ENCODE assay signal across 17 cellular contexts in genomic region chr7:80680159-80680903, GRCh38. TPM values are rescaled to one million over a fixed set of nuclear protein-coding genes. Genes with fewer than 3 reads are reported as not detected.
DNase-seq lines count a peak whose midpoint lies in the region; ATAC-seq, FAIRE-seq and TF ChIP-seq lines count a peak whose summit lies in the region.
"Had no signal": no experiment of that assay in that cellular context is flagged by ENCODE, and none has a peak within 500 bp of the region (broad histone marks: within the 10 kb centered on the region; RNA-seq: fewer than 3 reads in every experiment).

No MANE protein-coding gene starts in this region.

- H3K27me3 ChIP-seq in right lobe of liver (no peaks in the 10 kb centered on the region), HepG2 (ENCODE audit: control insufficient read depth in 1 of 2, insufficient read depth in 2 of 2, low read length in 2 of 2) (no peaks in the 10 kb centered on the region), hepatocyte (no peaks in the 10 kb centered on the region), BE2C (no peaks in the 10 kb centered on the region)
- H3K27me3 ChIP-seq: ascending aorta had no signal

- CTCF ChIA-PET in HepG2 (lab: Yijun Ruan, JAX; ENCODE audit: low intra/inter-chr PET ratio, low total read pairs) = interaction anchor here (1.6 kb wide), 1 partner anchor 251 kb away, joined by 10 read pairs; no protein-coding TSS in a partner anchor

- H4K20me1 ChIP-seq in HepG2 (ENCODE audit: insufficient read depth, low read length) = no peaks in the 10 kb centered on the region
- no peaks in the 10 kb centered on the region for H4K20me1 ChIP-seq in hepatocyte (ENCODE audit: insufficient read depth, poor library complexity, severe bottlenecking)

- no peak for TF ChIP-seq POLR2A in right lobe of liver (IDR thresholded peaks at IDR 0.05)
- TF ChIP-seq POLR2A in HepG2 (IDR thresholded peaks at IDR 0.05; ENCODE audit: insufficient read depth in 1 of 2, low read depth in 2 of 2, low read length in 2 of 2) = no peak

- H2AFZ ChIP-seq in HepG2 (ENCODE audit: low read length) (no peak overlapping the region), hepatocyte (no peak overlapping the region)

- peaks cover 0 to 5% (median 0%) of the 10 kb centered on the region in 4 donors for H3K4me1 ChIP-seq in right lobe of liver
- peaks cover 37% of the 10 kb centered on the region for H3K4me1 ChIP-seq in HepG2 (ENCODE audit: insufficient read depth, low read length)
- H3K4me1 ChIP-seq in hepatocyte (ENCODE audit: insufficient read depth) = peaks cover 10% of the 10 kb centered on the region
- no peaks in the 10 kb centered on the region for H3K4me1 ChIP-seq in BE2C
- H3K4me1 ChIP-seq: ascending aorta had no signal

- H3K9me3 ChIP-seq in right lobe of liver (no peaks in the 10 kb centered on the region), HepG2 (ENCODE audit: low read length) (no peaks in the 10 kb centered on the region), hepatocyte (ENCODE audit: low read depth) (no peaks in the 10 kb centered on the region), BE2C (no peaks in the 10 kb centered on the region)
- H3K9me3 ChIP-seq: A549, ascending aorta had no signal

- FAIRE-seq in HepG2 (lab: Jason Lieb, UNC) = no peak

- no peaks in the 10 kb centered on the region for H3K36me3 ChIP-seq in right lobe of liver
- no peaks in the 10 kb centered on the region for H3K36me3 ChIP-seq in HepG2 (replicated peaks in 1 of 2; ENCODE audit: control insufficient read depth in 1 of 2, insufficient read depth in 2 of 2, low read length in 2 of 2)
- no peaks in the 10 kb centered on the region for H3K36me3 ChIP-seq in hepatocyte (replicated peaks; ENCODE audit: insufficient read depth, low read depth)
- H3K36me3 ChIP-seq in BE2C = no peaks in the 10 kb centered on the region
- H3K36me3 ChIP-seq: ascending aorta had no signal

- 74% methylated on average over 7 of the region's 9 CpGs for WGBS in right lobe of liver (ENCODE audit: insufficient coverage, low coverage, low lambda C conversion rate, missing lambda C conversion rate)
- WGBS in HepG2 (ENCODE audit: low lambda C conversion rate) = 74% methylated on average over 9 of the region's 9 CpGs
- WGBS in hepatocyte (ENCODE audit: low lambda C conversion rate, missing lambda C conversion rate) = 84% methylated on average over 9 of the region's 9 CpGs

- TF ChIP-seq CTCF in right lobe of liver (IDR thresholded peaks at IDR 0.05) = no peak
- TF ChIP-seq CTCF in HepG2 (CRISPR knock-in tag; IDR thresholded peaks at IDR 0.05) = no peak
- no peak for TF ChIP-seq CTCF in hepatocyte (IDR thresholded peaks at IDR 0.05; ENCODE audit: poor library complexity)
- no peak for TF ChIP-seq CTCF in BE2C (IDR thresholded peaks at IDR 0.05; ENCODE audit: low read depth, low read length)

- no peak overlapping the region for H3K4me2 ChIP-seq in HepG2 (ENCODE audit: low read depth, low read length)
- H3K4me2 ChIP-seq in hepatocyte = no peak overlapping the region
- H3K4me2 ChIP-seq: A549, KMS-11 had no signal

- H3K4me3 ChIP-seq in right lobe of liver = no peak overlapping the region
- H3K4me3 ChIP-seq in HepG2 (replicated peaks in 1 of 3; ENCODE audit: insufficient read depth in 1 of 3, low read depth in 2 of 3, low read length in 3 of 3) = no peak overlapping the region
- H3K4me3 ChIP-seq in hepatocyte = no peak overlapping the region
- H3K4me3 ChIP-seq in BE2C (ENCODE audit: low read depth, low read length) = no peak overlapping the region
- H3K4me3 ChIP-seq: A549, ascending aorta had no signal

- H3K9ac ChIP-seq in HepG2 (ENCODE audit: insufficient read depth, low read depth, low read length) = no peak overlapping the region
- H3K9ac ChIP-seq: KMS-11 had no signal

- H3K9me2 ChIP-seq in hepatocyte (replicated peaks; ENCODE audit: insufficient read depth) = no peaks in the 10 kb centered on the region

- no peak for DNase-seq in right lobe of liver
- no peak for DNase-seq in HepG2 (ENCODE audit: low spot score)
- DNase-seq in SKM-1 treated with dmso at 0.1 percent for 144 hours (lab: John Stamatoyannopoulos, UW; ENCODE audit: unreplicated experiment) = peak; percentile 68
- DNase-seq in hepatocyte (ENCODE audit: low spot score) = no peak
- DNase-seq in activated naive CD4-positive, alpha-beta T cell treated with anti-CD3 and anti-CD28 coated beads, Interleukin-2, amount 50 U/mL, for 72 hours (ENCODE audit: low spot score in 2 of 2) = no peak
- DNase-seq in BE2C = no peak
- no peak for DNase-seq in NCI-H748 treated with DMSO at 0.1 percent for 48 hours (lab: John Stamatoyannopoulos, UW)
- DNase-seq in activated CD4-positive, alpha-beta T cell treated with anti-CD3 and anti-CD28 coated beads, Interleukin-2, amount 50 U/mL, for 48 hours = no peak
- DNase-seq: activated gamma-delta T cell; CD4-positive, alpha-beta T cell; NCI-H510A; stimulated activated naive CD8-positive, alpha-beta T cell treated with anti-CD3 and anti-CD28 coated beads, Interleukin-15, Interleukin-2, amounts not matched to agents 100 U/mL and 50 U/mL, for 24 hours; T-cell had no signal

- no peaks in the 10 kb centered on the region for H3K9me3 Mint-ChIP-seq in activated naive CD4-positive, alpha-beta T cell treated with anti-CD3 and anti-CD28 coated beads, Interleukin-2, amount 50 U/mL, for 72 hours

- in situ Hi-C loops in HepG2 (cut with HindIII; ENCODE audit: extremely low pct_ligation_motif_present, low pct_unique_long_range_greater_than_20kb) = no loop called here

- TF ChIP-seq EP300 in HepG2 (IDR thresholded peaks at IDR 0.05; ENCODE audit: low read depth in 2 of 2, low read length in 2 of 2) (no peak), HepG2 (CRISPR knock-in tag; IDR thresholded peaks at IDR 0.05; ENCODE audit: borderline replicate concordance) (no peak)

- H3K27ac ChIP-seq in right lobe of liver (no peak overlapping the region), HepG2 (ENCODE audit: extremely low read length, insufficient read depth, low read length) (no peak overlapping the region), hepatocyte (peak overlapping the region; percentile 4)
- H3K27ac ChIP-seq: A549, ascending aorta, KMS-11 had no signal

- no peak overlapping the region for H3K27ac Mint-ChIP-seq in activated naive CD4-positive, alpha-beta T cell treated with anti-CD3 and anti-CD28 coated beads, Interleukin-2, amount 50 U/mL, for 72 hours
- H3K27ac Mint-ChIP-seq: CD4-positive, alpha-beta T cell; T-cell had no signal

- H3K79me2 ChIP-seq in HepG2 (ENCODE audit: insufficient read depth, low read length) = no peaks in the 10 kb centered on the region
- H3K79me2 ChIP-seq in hepatocyte = no peaks in the 10 kb centered on the region

- no TSS peak for BruUV-seq in HepG2 (replicated peaks; lab: Mats Ljungman, UMichigan)

- ATAC-seq in right lobe of liver = peak in 3 of 4 donors; percentile 30 to 50 (median 42)
- ATAC-seq in HepG2 = no peak
- ATAC-seq in activated naive CD4-positive, alpha-beta T cell treated with anti-CD3 and anti-CD28 coated beads, Interleukin-2, amount 50 U/mL, for 72 hours = no peak
- ATAC-seq: stimulated activated naive CD8-positive, alpha-beta T cell treated with anti-CD3 and anti-CD28 coated beads, Interleukin-15, Interleukin-2, amounts not matched to agents 100 U/mL and 50 U/mL, for 24 hours; T-cell had no signal

- no peaks in the 10 kb centered on the region for H3K36me3 Mint-ChIP-seq in activated naive CD4-positive, alpha-beta T cell treated with anti-CD3 and anti-CD28 coated beads, Interleukin-2, amount 50 U/mL, for 72 hours
- H3K36me3 Mint-ChIP-seq: T-cell had no signal

- TF ChIP-seq RAD21 in HepG2 (CRISPR knock-in tag; IDR thresholded peaks at IDR 0.05) = no peak

- POLR2A ChIA-PET in HepG2 (lab: Yijun Ruan, JAX) = no interaction called here

- intact Hi-C loops in right lobe of liver (cut with DNase I) = no loop called here
- intact Hi-C loops in HepG2 (cut with micrococcal nuclease; ENCODE audit: unreplicated experiment) = no loop called here

TF ChIP-seq in HepG2, 621 proteins besides CTCF, POLR2A, EP300 and RAD21 (continues in another document):
- TF ChIP-seq SMAD1 (CRISPR knock-in tag; IDR thresholded peaks at IDR 0.05; ENCODE audit: borderline replicate concordance, low read depth) = no peak
- TF ChIP-seq POGZ (CRISPR knock-in tag; IDR thresholded peaks at IDR 0.05) = no peak
- TF ChIP-seq BRCA1 (CRISPR knock-in tag; IDR thresholded peaks at IDR 0.05) = no peak
- TF ChIP-seq ZMYM2 (CRISPR knock-in tag; IDR thresholded peaks at IDR 0.05) = no peak
- no peak for TF ChIP-seq KLF16 (CRISPR knock-in tag; IDR thresholded peaks at IDR 0.05)
- TF ChIP-seq U2AF2 (IDR thresholded peaks at IDR 0.05; ENCODE audit: low read depth, low read length) = no peak
- no peak for TF ChIP-seq ZNF496 (CRISPR knock-in tag; IDR thresholded peaks at IDR 0.05; ENCODE audit: insufficient replicate concordance)
- TF ChIP-seq ZNF775 (CRISPR knock-in tag; IDR thresholded peaks at IDR 0.05; ENCODE audit: borderline replicate concordance) = no peak

RNA-seq across cellular contexts. Expression of gene CD36, which starts 41.9 kb away (rescaled TPM):
- 10 to 100 TPM; 14.0 to 73.8 (median 34.7) TPM for total RNA-seq in right lobe of liver
- 3.4 and 4.8 TPM in 2 replicates for total RNA-seq in HepG2 (2016; rRNA removed; fragmentation: Illumina TruSeq; extraction: Trizol)
- 0.61 and 0.88 TPM in 2 replicates for total RNA-seq in HepG2 (2016; cell fraction: cytosol; rRNA removed; fragmentation: Illumina TruSeq; extraction: Trizol; ENCODE audit: low read depth)
- 2.4 and 4.7 TPM in 2 replicates for total RNA-seq in HepG2 (2016; cell fraction: insoluble cytoplasmic fraction; rRNA removed; fragmentation: Illumina TruSeq; extraction: Trizol)
- total RNA-seq in HepG2 (2016; cell fraction: membrane; rRNA removed; fragmentation: Illumina TruSeq; extraction: Trizol) = 1.3 and 1.5 TPM in 2 replicates
- total RNA-seq in HepG2 (2016; cell fraction: nucleus; rRNA removed; fragmentation: Illumina TruSeq; extraction: Trizol) = 6.2 and 8.1 TPM in 2 replicates
- 1.9 and 2.8 TPM in 2 replicates for polyA plus RNA-seq in HepG2 (2011; rRNA removed)
- 1.1 and 1.4 TPM in 2 replicates for polyA plus RNA-seq in HepG2 (2011; cell fraction: cytosol; rRNA removed)
- 0.93 and 1.5 TPM in 2 replicates for polyA plus RNA-seq in HepG2 (2011; cell fraction: nucleus; rRNA removed)
- polyA plus RNA-seq in HepG2 (2012) = 2.1 and 4.0 TPM in 2 replicates
- 0.34 and 0.44 TPM in 2 replicates for polyA plus RNA-seq in HepG2 (2016; cell fraction: cytosol; fragmentation: Illumina TruSeq; extraction: Trizol; ENCODE audit: low read depth)
- polyA plus RNA-seq in HepG2 (2016; cell fraction: insoluble cytoplasmic fraction; fragmentation: Illumina TruSeq; extraction: Trizol; ENCODE audit: low read depth) = 1.2 and 1.7 TPM in 2 replicates
- polyA plus RNA-seq in HepG2 (2016; cell fraction: membrane; fragmentation: Illumina TruSeq; extraction: Trizol; ENCODE audit: low read depth) = 0.30 and 0.38 TPM in 2 replicates
- 4.3 TPM in 2 replicates for polyA plus RNA-seq in HepG2 (2016; cell fraction: nucleus; fragmentation: Illumina TruSeq; extraction: Trizol; ENCODE audit: insufficient read depth, low read depth)
- 0.05 and 2.6 TPM in 2 replicates for polyA minus RNA-seq in HepG2 (2011; rRNA and poly(A)+ RNA removed; ENCODE audit: low replicate concordance)
- polyA minus RNA-seq in HepG2 (2011; cell fraction: cytosol; rRNA and poly(A)+ RNA removed) = 1.4 and 3.9 TPM in 2 replicates
- 5.0 and 6.0 TPM in 2 replicates for polyA minus RNA-seq in HepG2 (2011; cell fraction: nucleus; rRNA and poly(A)+ RNA removed)
- 16.3 and 22.6 TPM in 2 replicates for total RNA-seq in hepatocyte
- 4.2 and 5.4 TPM in 2 replicates for polyA plus RNA-seq in hepatocyte
- total RNA-seq in activated naive CD4-positive, alpha-beta T cell treated with anti-CD3 and anti-CD28 coated beads, Interleukin-2, amount 50 U/mL, for 72 hours = not detected
- polyA plus RNA-seq in BE2C (2012; ENCODE audit: insufficient read depth, insufficient read length, low read depth) = 0.96 TPM
- total RNA-seq: Daoy had no signal

Comparison
In these comparisons a context has a peak if more than half of its experiments do, and no peak if none do; other contexts are left out.
1. ATAC-seq: peak in right lobe of liver (3 of 4); none in HepG2 (single experiment) and activated naive CD4-positive, alpha-beta T cell treated with anti-CD3 and anti-CD28 coated beads, Interleukin-2, amount 50 U/mL, for 72 hours (0 of 2).